ENCODE assay signal across 8 cellular contexts in genomic region chr10:24724381-24725228, GRCh38. TPM values are rescaled to one million over a fixed set of nuclear protein-coding genes. Genes with fewer than 3 reads are reported as not detected.
DNase-seq lines count a peak whose midpoint lies in the region; ATAC-seq and TF ChIP-seq lines count a peak whose summit lies in the region.

No MANE protein-coding gene starts in this region.

- no peak for TF ChIP-seq CTCF in fibroblast of mammary gland (conservative IDR thresholded peaks at IDR 0.05; ENCODE audit: control insufficient read depth, insufficient read depth, low read depth, low read length)

- peak; percentile 97 for DNase-seq in EH (ENCODE audit: low read depth)
- DNase-seq in GOT3 (lab: John Stamatoyannopoulos, UW) = peak; percentile 68
- peak; percentile 96 for DNase-seq in LHCN-M2 (ENCODE audit: low read depth)
- peak; percentile 97 for DNase-seq in RPMI7951 (ENCODE audit: low read depth)
- DNase-seq in fibroblast of mammary gland (ENCODE audit: low read depth) = peak; percentile 96
- DNase-seq in naive thymus-derived CD4-positive, alpha-beta T cell = peak; percentile 87 to 94 (median 92)

- intact Hi-C loops in naive thymus-derived CD4-positive, alpha-beta T cell (cut with micrococcal nuclease) = loop anchor here (1.0 to 10.0 kb wide), 14 partner anchors 81 to 1362 kb away; partner anchors contain the start of genes ENKUR (in 2 of the 2), PRTFDC1 (in 2 of the 2), THNSL1 (in 2 of the 2) and OTUD1 (in 1 of the 2)

- ATAC-seq in activated T-helper 17 cell treated with anti-CD3 and anti-CD28 coated beads, Interleukin-2, amount 50 U/mL, for 72 hours (replicated peaks) = peak; percentile 90
- ATAC-seq in naive thymus-derived CD4-positive, alpha-beta T cell = peak; percentile 93
- ATAC-seq in stimulated activated memory B cell treated with anti-CD40 and anti-IgM and Interleukin-4, amounts not matched to agents 10 μg/mL and 1 μg/mL and 100 μg/mL, for 72 hours = peak; percentile 92

- no peaks in the 10 kb centered on the region for H3K27me3 Mint-ChIP-seq in activated T-helper 17 cell treated with anti-CD3 and anti-CD28 coated beads, Interleukin-2, amount 50 U/mL, for 72 hours
- peaks cover 0 to 6% (median 0%) of the 10 kb centered on the region in 5 donors for H3K27me3 Mint-ChIP-seq in naive thymus-derived CD4-positive, alpha-beta T cell
- H3K27me3 Mint-ChIP-seq in stimulated activated memory B cell treated with anti-CD40 and anti-IgM and Interleukin-4, amounts not matched to agents 10 μg/mL and 1 μg/mL and 100 μg/mL, for 72 hours = no peaks in the 10 kb centered on the region

- H3K9me3 ChIP-seq in naive thymus-derived CD4-positive, alpha-beta T cell (ENCODE audit: control insufficient read depth in 2 of 3, low read length in 3 of 3) = no peaks in the 10 kb centered on the region

- peaks cover 17% of the 10 kb centered on the region for H3K36me3 Mint-ChIP-seq in activated T-helper 17 cell treated with anti-CD3 and anti-CD28 coated beads, Interleukin-2, amount 50 U/mL, for 72 hours (ENCODE audit: low read depth)
- peaks cover 0 to 1% (median 0%) of the 10 kb centered on the region in 5 donors for H3K36me3 Mint-ChIP-seq in naive thymus-derived CD4-positive, alpha-beta T cell
- no peaks in the 10 kb centered on the region for H3K36me3 Mint-ChIP-seq in stimulated activated memory B cell treated with anti-CD40 and anti-IgM and Interleukin-4, amounts not matched to agents 10 μg/mL and 1 μg/mL and 100 μg/mL, for 72 hours

- CTCF ChIA-PET in naive thymus-derived CD4-positive, alpha-beta T cell (lab: Charles Lee) = interaction anchor here (0.9 kb wide), 1 partner anchor 227 kb away, joined by 3 read pairs; no protein-coding TSS in a partner anchor

- H3K27me3 ChIP-seq in naive thymus-derived CD4-positive, alpha-beta T cell (ENCODE audit: control insufficient read depth in 2 of 2, insufficient read depth in 2 of 2, low read length in 2 of 2) = no peaks in the 10 kb centered on the region

- H3K27ac ChIP-seq in naive thymus-derived CD4-positive, alpha-beta T cell (ENCODE audit: low read depth, low read length) = peak overlapping the region; percentile 65

- no peaks in the 10 kb centered on the region for H3K9me3 Mint-ChIP-seq in activated T-helper 17 cell treated with anti-CD3 and anti-CD28 coated beads, Interleukin-2, amount 50 U/mL, for 72 hours
- no peaks in the 10 kb centered on the region for H3K9me3 Mint-ChIP-seq in naive thymus-derived CD4-positive, alpha-beta T cell
- H3K9me3 Mint-ChIP-seq in stimulated activated memory B cell treated with anti-CD40 and anti-IgM and Interleukin-4, amounts not matched to agents 10 μg/mL and 1 μg/mL and 100 μg/mL, for 72 hours = no peaks in the 10 kb centered on the region

- peak overlapping the region; percentile 83 for H3K4me3 ChIP-seq in fibroblast of mammary gland (ENCODE audit: control insufficient read depth, low read depth, low read length)
- H3K4me3 ChIP-seq in naive thymus-derived CD4-positive, alpha-beta T cell (ENCODE audit: low read length) = peak overlapping the region; percentile 93

- POLR2A ChIA-PET in naive thymus-derived CD4-positive, alpha-beta T cell (lab: Charles Lee) = interaction anchor here (0.6 to 1.5 kb wide), 9 partner anchors 56 to 292 kb away, joined by 3 to 6 read pairs (median 3); partner anchors contain the start of genes ENKUR and THNSL1

- no peaks in the 10 kb centered on the region for H3K4me1 Mint-ChIP-seq in activated T-helper 17 cell treated with anti-CD3 and anti-CD28 coated beads, Interleukin-2, amount 50 U/mL, for 72 hours
- peaks cover 6 to 28% (median 19%) of the 10 kb centered on the region in 7 donors for H3K4me1 Mint-ChIP-seq in naive thymus-derived CD4-positive, alpha-beta T cell
- H3K4me1 Mint-ChIP-seq in stimulated activated memory B cell treated with anti-CD40 and anti-IgM and Interleukin-4, amounts not matched to agents 10 μg/mL and 1 μg/mL and 100 μg/mL, for 72 hours = peaks cover 12% of the 10 kb centered on the region

- peak overlapping the region; percentile 88 for H3K4me3 Mint-ChIP-seq in activated T-helper 17 cell treated with anti-CD3 and anti-CD28 coated beads, Interleukin-2, amount 50 U/mL, for 72 hours
- H3K4me3 Mint-ChIP-seq in naive thymus-derived CD4-positive, alpha-beta T cell = peak overlapping the region; percentile 89 to 96 (median 94)
- peak overlapping the region; percentile 86 for H3K4me3 Mint-ChIP-seq in stimulated activated memory B cell treated with anti-CD40 and anti-IgM and Interleukin-4, amounts not matched to agents 10 μg/mL and 1 μg/mL and 100 μg/mL, for 72 hours

- H3K36me3 ChIP-seq in naive thymus-derived CD4-positive, alpha-beta T cell (ENCODE audit: control insufficient read depth in 2 of 3, insufficient read depth in 3 of 3, low read length in 3 of 3) = peaks cover 0 to 4% (median 0%) of the 10 kb centered on the region in 3 experiments

- peak overlapping the region; percentile 89 for H3K27ac Mint-ChIP-seq in activated T-helper 17 cell treated with anti-CD3 and anti-CD28 coated beads, Interleukin-2, amount 50 U/mL, for 72 hours
- peak overlapping the region; percentile 45 to 96 (median 92) for H3K27ac Mint-ChIP-seq in naive thymus-derived CD4-positive, alpha-beta T cell
- peak overlapping the region; percentile 86 for H3K27ac Mint-ChIP-seq in stimulated activated memory B cell treated with anti-CD40 and anti-IgM and Interleukin-4, amounts not matched to agents 10 μg/mL and 1 μg/mL and 100 μg/mL, for 72 hours

- H3K4me1 ChIP-seq in naive thymus-derived CD4-positive, alpha-beta T cell (ENCODE audit: control insufficient read depth in 2 of 2, insufficient read depth in 2 of 2, low read length in 2 of 2) = peaks cover 0 to 12% of the 10 kb centered on the region in 2 donors

RNA-seq across cellular contexts. Expression of gene ARHGAP21, which starts 0.9 kb away (rescaled TPM):
- total RNA-seq in LHCN-M2 (2014; rRNA removed) = 63.9 and 65.7 TPM in 2 replicates
- 20.0 TPM for polyA plus RNA-seq in LHCN-M2 (2012)
- 60.6 and 76.3 TPM in 2 replicates for total RNA-seq in RPMI7951 (2014; rRNA removed; shearing (Covaris generic))
- 10 to 100 TPM; 28.9 to 30.5 TPM for total RNA-seq in activated T-helper 17 cell treated with anti-CD3 and anti-CD28 coated beads, Interleukin-2, amount 50 U/mL, for 72 hours
- 10 to 100 TPM; 27.3 to 40.0 (median 35.2) TPM for total RNA-seq in naive thymus-derived CD4-positive, alpha-beta T cell
- 10 to 100 TPM in 1 of 2 donors, 1 to 10 TPM in 1; 9.5 to 11.2 TPM for polyA plus RNA-seq in naive thymus-derived CD4-positive, alpha-beta T cell

Comparison
In these comparisons a context has a peak if more than half of its experiments do, and no peak if none do; other contexts are left out.
1. Peak in every context shown above with its lines: DNase-seq, ATAC-seq, H3K4me3 ChIP-seq and H3K27ac ChIP-seq.